ENCODE assay signal across 15 cellular contexts in genomic region chr2:66535574-66536289, GRCh38.
"Had no signal": no experiment of that assay in that cellular context is flagged by ENCODE, and none has a peak within 500 bp of the region (broad histone marks: within the 10 kb centered on the region; RNA-seq: fewer than 3 reads in every experiment).

No MANE protein-coding gene starts in this region.

- H3K27ac Mint-ChIP-seq: activated B cell treated with CpG ODN at 0.5 μM for 24 hours; activated CD4-positive, alpha-beta T cell treated with anti-CD3 and anti-CD28 coated beads, Interleukin-2, amount 10 ng/mL, durations not matched to agents 24 days and 14 days; naive thymus-derived CD4-positive, alpha-beta T cell; T-helper 2 cell treated with Interferon-gamma antibody and Interleukin-4, amounts not matched to agents 5 μg/mL and 100 μg/mL, for 36 hours had no signal

- H3K27me3 ChIP-seq: stomach, thyroid gland, uterus had no signal

- H3K27me3 Mint-ChIP-seq: activated B cell treated with CpG ODN at 0.5 μM for 24 hours; activated CD4-positive, alpha-beta T cell treated with anti-CD3 and anti-CD28 coated beads, Interleukin-2, amount 10 ng/mL, durations not matched to agents 24 days and 14 days; naive thymus-derived CD4-positive, alpha-beta T cell had no signal

- H3K4me1 Mint-ChIP-seq: activated B cell treated with CpG ODN at 0.5 μM for 24 hours; activated CD4-positive, alpha-beta T cell treated with anti-CD3 and anti-CD28 coated beads, Interleukin-2, amount 10 ng/mL, durations not matched to agents 24 days and 14 days; naive thymus-derived CD4-positive, alpha-beta T cell had no signal

- H3K36me3 ChIP-seq: thyroid gland, uterus had no signal

- DNase-seq: activated B cell treated with CpG ODN at 0.5 μM for 24 hours; activated CD4-positive, alpha-beta T cell treated with anti-CD3 and anti-CD28 coated beads, Interleukin-2, amount 10 ng/mL, durations not matched to agents 24 days and 14 days; activated CD8-positive, alpha-beta memory T cell treated with anti-CD3 and anti-CD28 coated beads, Interleukin-2, amount 50 U/mL, for 48 hours; activated naive CD4-positive, alpha-beta T cell; aorta; dermis blood vessel endothelial cell; islet precursor cell; mammary epithelial cell; naive thymus-derived CD4-positive, alpha-beta T cell; stimulated activated CD4-positive, alpha-beta T cell treated with anti-CD3 and anti-CD28 coated beads, Interleukin-1b, Interleukin-23, amount 100 ng/mL, for 48 hours; stomach; SW 1271; thyroid gland; uterus had no signal

- H3K36me3 Mint-ChIP-seq: naive thymus-derived CD4-positive, alpha-beta T cell had no signal

- H3K4me3 ChIP-seq: stomach, thyroid gland, uterus had no signal

- H3K27ac ChIP-seq: thyroid gland had no signal

- H3K4me3 Mint-ChIP-seq: activated B cell treated with CpG ODN at 0.5 μM for 24 hours; activated CD4-positive, alpha-beta T cell treated with anti-CD3 and anti-CD28 coated beads, Interleukin-2, amount 10 ng/mL, durations not matched to agents 24 days and 14 days; naive thymus-derived CD4-positive, alpha-beta T cell; T-helper 2 cell treated with Interferon-gamma antibody and Interleukin-4, amounts not matched to agents 5 μg/mL and 100 μg/mL, for 36 hours had no signal

- H3K9me3 Mint-ChIP-seq: activated B cell treated with CpG ODN at 0.5 μM for 24 hours; activated CD4-positive, alpha-beta T cell treated with anti-CD3 and anti-CD28 coated beads, Interleukin-2, amount 10 ng/mL, durations not matched to agents 24 days and 14 days; naive thymus-derived CD4-positive, alpha-beta T cell; T-helper 2 cell treated with Interferon-gamma antibody and Interleukin-4, amounts not matched to agents 5 μg/mL and 100 μg/mL, for 36 hours had no signal
